9 cellular contexts compared by ENCODE assay signal in genomic region chr2:143263045-143263625, GRCh38.
DNase-seq lines count a peak whose midpoint lies in the region; ATAC-seq and TF ChIP-seq lines count a peak whose summit lies in the region.
"Had no signal": no experiment of that assay in that cellular context is flagged by ENCODE, and none has a peak within 500 bp of the region (broad histone marks: within the 10 kb centered on the region; RNA-seq: fewer than 3 reads in every experiment).

No MANE protein-coding gene starts in this region.

- in situ Hi-C loops in GM13976 (cut with MboI; ENCODE audit: low sequenced_read_pairs, unreplicated experiment), result no loop called here

- no peak for DNase-seq in CD4-positive, alpha-beta T cell
- DNase-seq in HFFc6 (no peak), iPS-NIHi7 (ENCODE audit: extremely low spot score) (peak; percentile 32), GM10248 (ENCODE audit: extremely low spot score) (no peak), GM13976 (ENCODE audit: low spot score) (no peak)
- peak; percentile 26 for DNase-seq in activated CD8-positive, alpha-beta T cell treated with anti-CD3 and anti-CD28 coated beads for 36 hours
- DNase-seq: foreskin melanocyte had no signal

- CTCF ChIA-PET in CD4-positive, alpha-beta T cell (lab: Charles Lee), result interaction anchor here (0.9 to 3.0 kb wide), 7 partner anchors 15 to 229 kb away, joined by 3 to 19 read pairs (median 4); no protein-coding TSS in a partner anchor
- CTCF ChIA-PET in activated CD8-positive, alpha-beta T cell treated with anti-CD3 and anti-CD28 coated beads for 36 hours (lab: Charles Lee), result interaction anchor here (1.5 to 8.4 kb wide), 4 partner anchors 13 to 137 kb away, joined by 4 to 169 read pairs (median 10); no protein-coding TSS in a partner anchor
- CTCF ChIA-PET in GM10248 (lab: Yijun Ruan, JAX), result interaction anchor here (0.8 to 1.9 kb wide), 2 partner anchors 16 to 152 kb away, joined by 3 to 8 read pairs; no protein-coding TSS in a partner anchor

- H3K27me3 Mint-ChIP-seq in CD4-positive, alpha-beta T cell, result no peaks in the 10 kb centered on the region
- H3K27me3 Mint-ChIP-seq in HFFc6 (ENCODE audit: insufficient read depth), result peaks cover 3% of the 10 kb centered on the region; the same call in 1 of the 2 replicates
- H3K27me3 Mint-ChIP-seq in activated CD8-positive, alpha-beta T cell treated with anti-CD3 and anti-CD28 coated beads for 36 hours, result no peaks in the 10 kb centered on the region

- no peaks in the 10 kb centered on the region for H3K27me3 ChIP-seq in CD4-positive, alpha-beta T cell (ENCODE audit: control insufficient read depth, insufficient read depth, low read length)

- H3K4me1 Mint-ChIP-seq in CD4-positive, alpha-beta T cell (ENCODE audit: low read depth), result peaks cover 57% of the 10 kb centered on the region
- peaks cover 9% of the 10 kb centered on the region for H3K4me1 Mint-ChIP-seq in HFFc6 (ENCODE audit: low read depth)
- peaks cover 65% of the 10 kb centered on the region for H3K4me1 Mint-ChIP-seq in activated CD8-positive, alpha-beta T cell treated with anti-CD3 and anti-CD28 coated beads for 36 hours (ENCODE audit: low read depth)

- no peak for ATAC-seq in CD4-positive, alpha-beta T cell (ENCODE audit: poor library complexity)
- ATAC-seq in activated CD8-positive, alpha-beta T cell treated with anti-CD3 and anti-CD28 coated beads for 36 hours, result peak; percentile 13
- ATAC-seq in HG02678 (IDR thresholded peaks at IDR 0.05; ENCODE audit: unreplicated experiment) (no peak), HG02840 (IDR thresholded peaks at IDR 0.05; ENCODE audit: low FRiP score, unreplicated experiment) (no peak)

- peak overlapping the region; percentile 11 for H3K27ac ChIP-seq in CD4-positive, alpha-beta T cell (ENCODE audit: low read depth, low read length)

- H3K27ac Mint-ChIP-seq in CD4-positive, alpha-beta T cell, result peak overlapping the region; percentile 91
- no peak overlapping the region for H3K27ac Mint-ChIP-seq in HFFc6
- H3K27ac Mint-ChIP-seq in activated CD8-positive, alpha-beta T cell treated with anti-CD3 and anti-CD28 coated beads for 36 hours, result peak overlapping the region; percentile 99

- no peaks in the 10 kb centered on the region for H3K9me3 ChIP-seq in CD4-positive, alpha-beta T cell (ENCODE audit: control insufficient read depth, low read length)

- intact Hi-C loops in CD4-positive, alpha-beta T cell (cut with DNase I, micrococcal nuclease), result loop anchor here in 1 of 2 experiments (2.0 kb wide), 1 partner anchor 228 kb away; no protein-coding TSS in a partner anchor
- intact Hi-C loops in activated CD8-positive, alpha-beta T cell treated with anti-CD3 and anti-CD28 coated beads for 36 hours (cut with micrococcal nuclease), result no loop called here

- H3K36me3 Mint-ChIP-seq in CD4-positive, alpha-beta T cell (ENCODE audit: low read depth), result peaks cover 47% of the 10 kb centered on the region
- no peaks in the 10 kb centered on the region for H3K36me3 Mint-ChIP-seq in HFFc6 (ENCODE audit: low read depth)
- H3K36me3 Mint-ChIP-seq in activated CD8-positive, alpha-beta T cell treated with anti-CD3 and anti-CD28 coated beads for 36 hours (ENCODE audit: low read depth), result peaks cover 38% of the 10 kb centered on the region

- peaks cover 2% of the 10 kb centered on the region for H3K9me3 Mint-ChIP-seq in CD4-positive, alpha-beta T cell
- no peaks in the 10 kb centered on the region for H3K9me3 Mint-ChIP-seq in HFFc6
- H3K9me3 Mint-ChIP-seq in activated CD8-positive, alpha-beta T cell treated with anti-CD3 and anti-CD28 coated beads for 36 hours, result peaks cover 8% of the 10 kb centered on the region

- POLR2A ChIA-PET in CD4-positive, alpha-beta T cell (lab: Charles Lee), result interaction anchor here (0.9 to 2.1 kb wide), 3 partner anchors 13 to 102 kb away, joined by 4 to 7 read pairs (median 6); no protein-coding TSS in a partner anchor
- POLR2A ChIA-PET in activated CD8-positive, alpha-beta T cell treated with anti-CD3 and anti-CD28 coated beads for 36 hours (lab: Charles Lee), result interaction anchor here (0.6 to 1.2 kb wide), 3 partner anchors 19 to 101 kb away, joined by 3 to 4 read pairs (median 3); no protein-coding TSS in a partner anchor
- POLR2A ChIA-PET in GM10248 (lab: Yijun Ruan, JAX), result no interaction called here

- no peak for TF ChIP-seq CTCF in CD4-positive, alpha-beta T cell (IDR thresholded peaks at IDR 0.05)
- TF ChIP-seq CTCF in HFFc6 (IDR thresholded peaks at IDR 0.05) (peak; percentile 27; the same call in 1 of the 2 replicates), GM10248 (IDR thresholded peaks at IDR 0.05; ENCODE audit: control extremely low read depth, extremely low read depth, low read depth, missing control alignments) (no peak), GM13976 (IDR thresholded peaks at IDR 0.05; ENCODE audit: borderline replicate concordance, control extremely low read depth, extremely low read depth, insufficient read depth, missing control alignments) (no peak)
- TF ChIP-seq CTCF in activated CD8-positive, alpha-beta T cell treated with anti-CD3 and anti-CD28 coated beads for 36 hours (IDR thresholded peaks at IDR 0.05), result peak; percentile 23

- peak overlapping the region; percentile 3 for H3K4me3 Mint-ChIP-seq in CD4-positive, alpha-beta T cell
- H3K4me3 Mint-ChIP-seq in HFFc6, result no peak overlapping the region
- no peak overlapping the region for H3K4me3 Mint-ChIP-seq in activated CD8-positive, alpha-beta T cell treated with anti-CD3 and anti-CD28 coated beads for 36 hours

Comparison
In these comparisons a context has a peak if more than half of its experiments do, and no peak if none do; other contexts are left out.
1. DNase-seq: peak in activated CD8-positive, alpha-beta T cell treated with anti-CD3 and anti-CD28 coated beads for 36 hours (single experiment) and iPS-NIHi7 (single experiment); none in CD4-positive, alpha-beta T cell (0 of 10), HFFc6 (single experiment), GM10248 (single experiment) and GM13976 (single experiment).
2. CTCF ChIP-seq: peak in HFFc6 (single experiment) and activated CD8-positive, alpha-beta T cell treated with anti-CD3 and anti-CD28 coated beads for 36 hours (single experiment); none in CD4-positive, alpha-beta T cell (single experiment), GM10248 (single experiment) and GM13976 (single experiment).